ENCODE assay signal across 19 cellular contexts in genomic region chr5:158409507-158409906, GRCh38.
DNase-seq lines count a peak whose midpoint lies in the region; ATAC-seq lines count a peak whose summit lies in the region.
"Had no signal": no experiment of that assay in that cellular context is flagged by ENCODE, and none has a peak within 500 bp of the region (broad histone marks: within the 10 kb centered on the region; RNA-seq: fewer than 3 reads in every experiment).

No MANE protein-coding gene starts in this region.

- peaks cover 4 to 29% of the 10 kb centered on the region in 2 donors for H3K4me1 Mint-ChIP-seq in stimulated activated naive B cell treated with anti-CD40 and anti-IgM and Interleukin-4, amounts not matched to agents 10 μg/mL and 1 μg/mL and 100 μg/mL, for 72 hours

- no peaks in the 10 kb centered on the region for H3K36me3 ChIP-seq in aorta (ENCODE audit: control insufficient read depth in 1 of 2, insufficient read depth in 2 of 2, low read length in 1 of 2)
- H3K36me3 ChIP-seq: lower lobe of right lung, MG63, spleen had no signal

- peak; percentile 67 for ATAC-seq in GM18868 (IDR thresholded peaks at IDR 0.05; ENCODE audit: unreplicated experiment)
- ATAC-seq in GM21717 (IDR thresholded peaks at IDR 0.05; ENCODE audit: unreplicated experiment): peak; percentile 59
- ATAC-seq in HG03159 (IDR thresholded peaks at IDR 0.05; ENCODE audit: unreplicated experiment): peak; percentile 57
- peak; percentile 37 to 50 for ATAC-seq in stimulated activated naive B cell treated with anti-CD40 and anti-IgM and Interleukin-4, amounts not matched to agents 10 μg/mL and 1 μg/mL and 100 μg/mL, for 72 hours (replicated peaks)
- no peak for ATAC-seq in aorta (ENCODE audit: low FRiP score)
- ATAC-seq: CD8-positive, alpha-beta T cell; lower lobe of right lung had no signal

- H3K27me3 Mint-ChIP-seq in stimulated activated naive B cell treated with anti-CD40 and anti-IgM and Interleukin-4, amounts not matched to agents 10 μg/mL and 1 μg/mL and 100 μg/mL, for 72 hours: no peaks in the 10 kb centered on the region
- H3K27me3 Mint-ChIP-seq: activated T-cell treated with anti-CD3 and anti-CD28 coated beads, Interleukin-2, amount 50 U/mL, for 24 hours had no signal

- DNase-seq in stimulated activated naive B cell treated with anti-CD40 and anti-IgM and Interleukin-4, amounts not matched to agents 10 μg/mL and 1 μg/mL and 100 μg/mL, for 72 hours: no peak
- no peak for DNase-seq in NCI-H524 (lab: John Stamatoyannopoulos, UW)
- DNase-seq in aorta: no peak
- no peak for DNase-seq in retina
- DNase-seq: activated CD4-positive, CD25-positive, alpha-beta regulatory T cell; activated T-cell treated with anti-CD3 and anti-CD28 coated beads, Interleukin-2, amount 50 U/mL, for 24 hours; amniotic stem cell; CD8-positive, alpha-beta T cell; dermis blood vessel endothelial cell; GF-D8; lower lobe of right lung; MG63; NCI-H2227 treated with DMSO at 0.1 percent for 48 hours; OCI-M1; spleen; testis had no signal

- no peaks in the 10 kb centered on the region for H3K27me3 ChIP-seq in aorta (ENCODE audit: control insufficient read depth in 1 of 2, insufficient read depth in 2 of 2, low read length in 1 of 2)
- H3K27me3 ChIP-seq: MG63, spleen, testis had no signal

- H3K9me3 Mint-ChIP-seq in stimulated activated naive B cell treated with anti-CD40 and anti-IgM and Interleukin-4, amounts not matched to agents 10 μg/mL and 1 μg/mL and 100 μg/mL, for 72 hours: peaks cover 5 to 6% of the 10 kb centered on the region in 2 donors

- no peak overlapping the region for H3K27ac Mint-ChIP-seq in stimulated activated naive B cell treated with anti-CD40 and anti-IgM and Interleukin-4, amounts not matched to agents 10 μg/mL and 1 μg/mL and 100 μg/mL, for 72 hours
- H3K27ac Mint-ChIP-seq: activated T-cell treated with anti-CD3 and anti-CD28 coated beads, Interleukin-2, amount 50 U/mL, for 24 hours; CD8-positive, alpha-beta T cell had no signal

- peaks cover 3 to 5% of the 10 kb centered on the region in 2 donors for H3K4me1 ChIP-seq in aorta (ENCODE audit: control insufficient read depth in 1 of 2, insufficient read depth in 2 of 2, low read length in 2 of 2)

- peaks cover 4 to 8% of the 10 kb centered on the region in 2 donors for H3K36me3 Mint-ChIP-seq in stimulated activated naive B cell treated with anti-CD40 and anti-IgM and Interleukin-4, amounts not matched to agents 10 μg/mL and 1 μg/mL and 100 μg/mL, for 72 hours
- H3K36me3 Mint-ChIP-seq: CD8-positive, alpha-beta T cell had no signal

- H3K9me3 ChIP-seq in aorta (ENCODE audit: control insufficient read depth, low read length): no peaks in the 10 kb centered on the region
- H3K9me3 ChIP-seq: lower lobe of right lung, testis had no signal

- intact Hi-C loops in aorta (cut with DNase I): loop anchor here in 1 of 2 donors (10.0 kb wide), 1 partner anchor 45 kb away; no protein-coding TSS in a partner anchor

- no peak overlapping the region for H3K4me3 Mint-ChIP-seq in stimulated activated naive B cell treated with anti-CD40 and anti-IgM and Interleukin-4, amounts not matched to agents 10 μg/mL and 1 μg/mL and 100 μg/mL, for 72 hours
- H3K4me3 Mint-ChIP-seq: activated T-cell treated with anti-CD3 and anti-CD28 coated beads, Interleukin-2, amount 50 U/mL, for 24 hours; CD8-positive, alpha-beta T cell had no signal

- no peak overlapping the region for H3K4me3 ChIP-seq in aorta (ENCODE audit: low read length in 2 of 2)
- H3K4me3 ChIP-seq: lower lobe of right lung, MG63, spleen, testis had no signal

- no peak overlapping the region for H3K27ac ChIP-seq in aorta (ENCODE audit: low read depth in 1 of 2, low read length in 2 of 2)
- H3K27ac ChIP-seq: lower lobe of right lung, spleen, testis had no signal
